Comparison of ENCODE assay signal across 19 cellular contexts in genomic region chr16:4608704-4608980, GRCh38. TPM values are rescaled to one million over a fixed set of nuclear protein-coding genes. Genes with fewer than 3 reads are reported as not detected.
A peak's percentile ranks its signal among the peaks of the same experiment; 100 is the strongest.
DNase-seq lines count a peak whose midpoint lies in the region; ATAC-seq and TF ChIP-seq lines count a peak whose summit lies in the region.
"Had no signal": no experiment of that assay in that cellular context is flagged by ENCODE, and none has a peak within 500 bp of the region (broad histone marks: within the 10 kb centered on the region; RNA-seq: fewer than 3 reads in every experiment).

No MANE protein-coding gene starts in this region.

- no peak overlapping the region for H3K27ac Mint-ChIP-seq in endothelial cell (ENCODE audit: unreplicated experiment)
- H3K27ac Mint-ChIP-seq in naive thymus-derived CD8-positive, alpha-beta T cell, result peak overlapping the region in 1 of 10 donors; percentile 87
- H3K27ac Mint-ChIP-seq: B cell; CD4-positive, alpha-beta T cell; GM23338 had no signal

- peak overlapping the region; percentile 11; the same call in 1 of the 2 replicates for H3K27ac ChIP-seq in RWPE1
- H3K27ac ChIP-seq: 22Rv1, BLaER1 had no signal

- H3K9me3 Mint-ChIP-seq in endothelial cell (ENCODE audit: unreplicated experiment), result no peaks in the 10 kb centered on the region
- no peaks in the 10 kb centered on the region for H3K9me3 Mint-ChIP-seq in naive thymus-derived CD8-positive, alpha-beta T cell
- H3K9me3 Mint-ChIP-seq: CD4-positive, alpha-beta T cell; CD8-positive, alpha-beta memory T cell; GM23338 had no signal

- peaks cover 3% of the 10 kb centered on the region for H3K36me3 Mint-ChIP-seq in endothelial cell (ENCODE audit: low read depth, unreplicated experiment)
- peaks cover 0 to 14% (median 0%) of the 10 kb centered on the region in 3 donors for H3K36me3 Mint-ChIP-seq in naive thymus-derived CD8-positive, alpha-beta T cell

- in situ Hi-C loops in GM13976 (cut with MboI; ENCODE audit: low sequenced_read_pairs, unreplicated experiment), result no loop called here

- peak; percentile 22 for DNase-seq in GM13976 (ENCODE audit: low spot score)
- DNase-seq in RWPE1 (ENCODE audit: low spot score), result no peak
- no peak for DNase-seq in endothelial cell (ENCODE audit: low spot score)
- no peak for DNase-seq in naive thymus-derived CD8-positive, alpha-beta T cell
- no peak for DNase-seq in HCEC 1CT
- DNase-seq: CD4-positive, alpha-beta T cell; CD8-positive, alpha-beta memory T cell; DMS 273 treated with DMSO at 0.1 percent for 48 hours; DMS79; EL; GDM1 had no signal

- peak overlapping the region; percentile 25 for H3K4me3 Mint-ChIP-seq in endothelial cell (ENCODE audit: unreplicated experiment)
- H3K4me3 Mint-ChIP-seq in naive thymus-derived CD8-positive, alpha-beta T cell, result no peak overlapping the region
- H3K4me3 Mint-ChIP-seq: B cell; CD14-positive monocyte; CD4-positive, alpha-beta T cell; CD8-positive, alpha-beta memory T cell; GM23338 had no signal

- CTCF ChIA-PET in RWPE1 (lab: Yijun Ruan, JAX), result no interaction called here

- H3K27me3 Mint-ChIP-seq in endothelial cell (ENCODE audit: unreplicated experiment), result peaks cover 4% of the 10 kb centered on the region
- no peaks in the 10 kb centered on the region for H3K27me3 Mint-ChIP-seq in naive thymus-derived CD8-positive, alpha-beta T cell
- H3K27me3 Mint-ChIP-seq: B cell; CD4-positive, alpha-beta T cell; CD8-positive, alpha-beta memory T cell had no signal

- no peak for ATAC-seq in naive thymus-derived CD8-positive, alpha-beta T cell
- no peak for ATAC-seq in HG02623 (IDR thresholded peaks at IDR 0.05; ENCODE audit: unreplicated experiment)
- ATAC-seq: GM23338, HCT116 had no signal

- H3K4me1 Mint-ChIP-seq in endothelial cell (ENCODE audit: unreplicated experiment), result no peaks in the 10 kb centered on the region
- peaks cover 6 to 18% (median 13%) of the 10 kb centered on the region in 4 donors for H3K4me1 Mint-ChIP-seq in naive thymus-derived CD8-positive, alpha-beta T cell

- POLR2A ChIA-PET in RWPE1 (lab: Yijun Ruan, JAX; ENCODE audit: low non-redundant PET), result no interaction called here
- POLR2A ChIA-PET in naive thymus-derived CD8-positive, alpha-beta T cell (lab: Charles Lee), result no interaction called here

- no peak for TF ChIP-seq CTCF in GM13976 (IDR thresholded peaks at IDR 0.05; ENCODE audit: borderline replicate concordance, control extremely low read depth, extremely low read depth, insufficient read depth, missing control alignments)
- TF ChIP-seq CTCF in RWPE1 (conservative IDR thresholded peaks at IDR 0.05; ENCODE audit: low read depth), result no peak
- no peak for TF ChIP-seq CTCF in endothelial cell (IDR thresholded peaks at IDR 0.05; ENCODE audit: unreplicated experiment)

RNA-seq across cellular contexts. Expression of gene UBALD1, which starts 6.0 kb away (rescaled TPM):
- 31.0 TPM for total RNA-seq in endothelial cell (ENCODE audit: unreplicated experiment)
- total RNA-seq in naive thymus-derived CD8-positive, alpha-beta T cell, result 10 to 100 TPM; 26.0 to 27.4 TPM
- 1 to 10 TPM; 2.5 to 3.9 (median 2.7) TPM for polyA plus RNA-seq in naive thymus-derived CD8-positive, alpha-beta T cell

RNA-seq across cellular contexts. Expression of gene MGRN1, which starts 16.0 kb away (rescaled TPM):
- total RNA-seq in endothelial cell (ENCODE audit: unreplicated experiment), result 82.5 TPM
- 10 to 100 TPM; 66.4 to 70.5 TPM for total RNA-seq in naive thymus-derived CD8-positive, alpha-beta T cell
- 1 to 10 TPM; 4.5 to 5.8 (median 5.6) TPM for polyA plus RNA-seq in naive thymus-derived CD8-positive, alpha-beta T cell

RNA-seq across cellular contexts. Expression of gene C16orf96, which starts 52.5 kb away (rescaled TPM):
- 0.54 TPM for total RNA-seq in endothelial cell (ENCODE audit: unreplicated experiment)
- total RNA-seq in naive thymus-derived CD8-positive, alpha-beta T cell, result under 1 TPM; 0.38 to 0.52 TPM
- polyA plus RNA-seq in naive thymus-derived CD8-positive, alpha-beta T cell, result under 1 TPM in 2 of 3 donors, not detected in 1; 0.07 to 0.08 TPM
- polyA plus RNA-seq: AG04450, CD14-positive monocyte had no signal
